ENCODE assay signal across 12 cellular contexts in genomic region chr2:28626891-28627421, GRCh38.
DNase-seq lines count a peak whose midpoint lies in the region; ATAC-seq and TF ChIP-seq lines count a peak whose summit lies in the region.
"Had no signal": no experiment of that assay in that cellular context is flagged by ENCODE, and none has a peak within 500 bp of the region (broad histone marks: within the 10 kb centered on the region; RNA-seq: fewer than 3 reads in every experiment).

No MANE protein-coding gene starts in this region.

- H3K9me3 ChIP-seq in esophagus squamous epithelium, result no peaks in the 10 kb centered on the region
- H3K9me3 ChIP-seq in aorta (ENCODE audit: control insufficient read depth, low read length), result no peaks in the 10 kb centered on the region

- no peak overlapping the region for H3K4me3 Mint-ChIP-seq in natural killer cell treated with Interleukin-12 subunit alpha and Interleukin-12 subunit beta and Interleukin-15 and Interleukin-18, amount 100 ng/mL, for 72 hours
- no peak overlapping the region for H3K4me3 Mint-ChIP-seq in natural killer cell
- H3K4me3 Mint-ChIP-seq in naive thymus-derived CD8-positive, alpha-beta T cell, result no peak overlapping the region
- no peak overlapping the region for H3K4me3 Mint-ChIP-seq in endothelial cell (ENCODE audit: unreplicated experiment)
- H3K4me3 Mint-ChIP-seq: CD4-positive, alpha-beta T cell had no signal

- no peaks in the 10 kb centered on the region for H3K36me3 ChIP-seq in esophagus squamous epithelium
- no peaks in the 10 kb centered on the region for H3K36me3 ChIP-seq in aorta (ENCODE audit: control insufficient read depth in 1 of 2, insufficient read depth in 2 of 2, low read length in 1 of 2)

- TF ChIP-seq CTCF in natural killer cell (IDR thresholded peaks at IDR 0.05) (no peak), esophagus squamous epithelium (IDR thresholded peaks at IDR 0.05) (no peak), endothelial cell (IDR thresholded peaks at IDR 0.05; ENCODE audit: unreplicated experiment) (no peak)

- no peak overlapping the region for H3K4me3 ChIP-seq in esophagus squamous epithelium
- no peak overlapping the region for H3K4me3 ChIP-seq in aorta (ENCODE audit: low read length in 2 of 2)

- 60 to 83% methylated on average over 5 to 7 of the region's 7 CpGs for WGBS in esophagus squamous epithelium, 2 donors
- WGBS in aorta, 2 donors, result 5 to 11% methylated on average over 7 of the region's 7 CpGs

- H3K4me1 Mint-ChIP-seq in natural killer cell treated with Interleukin-12 subunit alpha and Interleukin-12 subunit beta and Interleukin-15 and Interleukin-18, amount 100 ng/mL, for 72 hours (ENCODE audit: low read depth in 2 of 2), result peaks cover 45 to 54% of the 10 kb centered on the region in 2 donors
- peaks cover 32 to 43% of the 10 kb centered on the region in 2 donors for H3K4me1 Mint-ChIP-seq in natural killer cell
- H3K4me1 Mint-ChIP-seq in naive thymus-derived CD8-positive, alpha-beta T cell, result peaks cover 34 to 59% (median 56%) of the 10 kb centered on the region in 4 donors
- peaks cover 2% of the 10 kb centered on the region for H3K4me1 Mint-ChIP-seq in endothelial cell (ENCODE audit: unreplicated experiment)

- DNase-seq in natural killer cell treated with Interleukin-12 subunit alpha and Interleukin-12 subunit beta and Interleukin-15 and Interleukin-18, amount 100 ng/mL, for 72 hours (ENCODE audit: low spot score), result no peak
- no peak for DNase-seq in natural killer cell
- no peak for DNase-seq in esophagus squamous epithelium (lab: John Stamatoyannopoulos, UW)
- DNase-seq in naive thymus-derived CD8-positive, alpha-beta T cell, result peak in 1 of 10 donors; percentile 24
- DNase-seq in aorta, result peak in 1 of 2 donors; percentile 72
- DNase-seq in endothelial cell (ENCODE audit: low spot score), result no peak
- DNase-seq: activated CD8-positive, alpha-beta memory T cell treated with anti-CD3 and anti-CD28 coated beads, Interleukin-2, amount 50 U/mL, for 4 hours; NCI-H1417 treated with DMSO at 0.1 percent for 48 hours had no signal

- peaks cover 6% of the 10 kb centered on the region for H3K9me3 Mint-ChIP-seq in natural killer cell treated with Interleukin-12 subunit alpha and Interleukin-12 subunit beta and Interleukin-15 and Interleukin-18, amount 100 ng/mL, for 72 hours
- H3K9me3 Mint-ChIP-seq in natural killer cell (no peaks in the 10 kb centered on the region), endothelial cell (ENCODE audit: unreplicated experiment) (no peaks in the 10 kb centered on the region)
- peaks cover 0 to 3% (median 0%) of the 10 kb centered on the region in 9 donors for H3K9me3 Mint-ChIP-seq in naive thymus-derived CD8-positive, alpha-beta T cell
- H3K9me3 Mint-ChIP-seq: CD4-positive, alpha-beta T cell had no signal

- no peak for TF ChIP-seq POLR2A in esophagus squamous epithelium (IDR thresholded peaks at IDR 0.05)

- peaks cover 23 to 68% (median 41%) of the 10 kb centered on the region in 3 donors for H3K4me1 ChIP-seq in esophagus squamous epithelium
- peaks cover 0 to 8% of the 10 kb centered on the region in 2 donors for H3K4me1 ChIP-seq in aorta (ENCODE audit: control insufficient read depth in 1 of 2, insufficient read depth in 2 of 2, low read length in 2 of 2)

- intact Hi-C loops in natural killer cell (cut with micrococcal nuclease), result loop anchor here (10.0 kb wide), 2 partner anchors 128 to 388 kb away; partner anchors contain the start of gene PPP1CB
- intact Hi-C loops in esophagus squamous epithelium (cut with DNase I), result no loop called here
- intact Hi-C loops in aorta (cut with DNase I), result loop anchor here (5.0 kb wide), 1 partner anchor 35 kb away; no protein-coding TSS in a partner anchor

- no peaks in the 10 kb centered on the region for H3K27me3 Mint-ChIP-seq in natural killer cell treated with Interleukin-12 subunit alpha and Interleukin-12 subunit beta and Interleukin-15 and Interleukin-18, amount 100 ng/mL, for 72 hours
- H3K27me3 Mint-ChIP-seq in natural killer cell (ENCODE audit: low read depth in 2 of 2) (no peaks in the 10 kb centered on the region), endothelial cell (ENCODE audit: unreplicated experiment) (peaks cover 2% of the 10 kb centered on the region)
- no peaks in the 10 kb centered on the region for H3K27me3 Mint-ChIP-seq in naive thymus-derived CD8-positive, alpha-beta T cell
- H3K27me3 Mint-ChIP-seq: CD4-positive, alpha-beta T cell had no signal

- no peak for ATAC-seq in natural killer cell treated with Interleukin-12 subunit alpha and Interleukin-12 subunit beta and Interleukin-15 and Interleukin-18, amount 100 ng/mL, for 72 hours
- ATAC-seq in natural killer cell, result no peak
- ATAC-seq in naive thymus-derived CD8-positive, alpha-beta T cell, result no peak
- ATAC-seq in aorta (ENCODE audit: low FRiP score), result peak; percentile 75
- ATAC-seq in GM21786 (IDR thresholded peaks at IDR 0.05; ENCODE audit: unreplicated experiment), result no peak
- no peak for ATAC-seq in GM21723 (IDR thresholded peaks at IDR 0.05; ENCODE audit: unreplicated experiment)
- ATAC-seq: left colon had no signal

- H3K27ac Mint-ChIP-seq in natural killer cell treated with Interleukin-12 subunit alpha and Interleukin-12 subunit beta and Interleukin-15 and Interleukin-18, amount 100 ng/mL, for 72 hours, result peak overlapping the region; percentile 90 to 100
- H3K27ac Mint-ChIP-seq in natural killer cell, result peak overlapping the region in 1 of 2 donors; percentile 75
- peak overlapping the region; percentile 13 to 99 (median 73) for H3K27ac Mint-ChIP-seq in naive thymus-derived CD8-positive, alpha-beta T cell
- no peak overlapping the region for H3K27ac Mint-ChIP-seq in endothelial cell (ENCODE audit: unreplicated experiment)
- H3K27ac Mint-ChIP-seq: CD4-positive, alpha-beta T cell had no signal

- H3K27me3 ChIP-seq in esophagus squamous epithelium (no peaks in the 10 kb centered on the region), aorta (ENCODE audit: control insufficient read depth in 1 of 2, insufficient read depth in 2 of 2, low read length in 1 of 2) (no peaks in the 10 kb centered on the region)

- H3K27ac ChIP-seq in esophagus squamous epithelium, result peak overlapping the region; percentile 83 to 96 (median 92)
- peak overlapping the region; percentile 100 for H3K27ac ChIP-seq in aorta (ENCODE audit: low read depth in 1 of 2, low read length in 2 of 2)

- POLR2A ChIA-PET in naive thymus-derived CD8-positive, alpha-beta T cell (lab: Charles Lee), result interaction anchor here (0.9 to 1.2 kb wide), 2 partner anchors 9 kb away, joined by 3 to 4 read pairs; no protein-coding TSS in a partner anchor

- no peaks in the 10 kb centered on the region for H3K36me3 Mint-ChIP-seq in natural killer cell treated with Interleukin-12 subunit alpha and Interleukin-12 subunit beta and Interleukin-15 and Interleukin-18, amount 100 ng/mL, for 72 hours
- H3K36me3 Mint-ChIP-seq in natural killer cell (no peaks in the 10 kb centered on the region), endothelial cell (ENCODE audit: low read depth, unreplicated experiment) (no peaks in the 10 kb centered on the region)
- H3K36me3 Mint-ChIP-seq in naive thymus-derived CD8-positive, alpha-beta T cell, result peaks cover 0 to 2% (median 0%) of the 10 kb centered on the region in 3 donors
